ENCODE assay signal across 19 cellular contexts in genomic region chr4:16818005-16818404, GRCh38.
"Had no signal": no experiment of that assay in that cellular context is flagged by ENCODE, and none has a peak within 500 bp of the region (broad histone marks: within the 10 kb centered on the region; RNA-seq: fewer than 3 reads in every experiment).

No MANE protein-coding gene starts in this region.

- H3K36me3 Mint-ChIP-seq: activated naive CD4-positive, alpha-beta T cell treated with anti-CD3 and anti-CD28 coated beads, Interleukin-2, amount 50 U/mL, for 24 hours; memory B cell; naive thymus-derived CD8-positive, alpha-beta T cell had no signal

- H3K27ac ChIP-seq: ascending aorta, esophagus squamous epithelium, neutrophil, suprapubic skin, transverse colon, VCaP had no signal

- H3K79me2 ChIP-seq: parathyroid adenoma had no signal

- H3K9ac ChIP-seq: parathyroid adenoma had no signal

- H3K4me3 Mint-ChIP-seq: activated naive CD4-positive, alpha-beta T cell treated with anti-CD3 and anti-CD28 coated beads, Interleukin-2, amount 50 U/mL, for 24 hours; immature natural killer cell; memory B cell; naive thymus-derived CD8-positive, alpha-beta T cell; stimulated activated naive CD8-positive, alpha-beta T cell treated with anti-CD3 and anti-CD28 coated beads, Interleukin-15, Interleukin-2, amounts not matched to agents 100 ng/mL and 50 ng/mL, for 24 hours; T-helper 17 cell had no signal

- H3K4me1 ChIP-seq: ascending aorta, breast epithelium, esophagus squamous epithelium, parathyroid adenoma, suprapubic skin, transverse colon had no signal

- H3K27ac Mint-ChIP-seq: activated naive CD4-positive, alpha-beta T cell treated with anti-CD3 and anti-CD28 coated beads, Interleukin-2, amount 50 U/mL, for 24 hours; immature natural killer cell; memory B cell; naive thymus-derived CD8-positive, alpha-beta T cell; stimulated activated naive CD8-positive, alpha-beta T cell treated with anti-CD3 and anti-CD28 coated beads, Interleukin-15, Interleukin-2, amounts not matched to agents 100 ng/mL and 50 ng/mL, for 24 hours; T-helper 17 cell had no signal

- H3K36me3 ChIP-seq: ascending aorta, breast epithelium, esophagus squamous epithelium, neutrophil, suprapubic skin, transverse colon had no signal

- H3K9me3 Mint-ChIP-seq: activated naive CD4-positive, alpha-beta T cell treated with anti-CD3 and anti-CD28 coated beads, Interleukin-2, amount 50 U/mL, for 24 hours; immature natural killer cell; naive thymus-derived CD8-positive, alpha-beta T cell; stimulated activated naive CD8-positive, alpha-beta T cell treated with anti-CD3 and anti-CD28 coated beads, Interleukin-15, Interleukin-2, amounts not matched to agents 100 ng/mL and 50 ng/mL, for 24 hours had no signal

- H3K4me1 Mint-ChIP-seq: activated naive CD4-positive, alpha-beta T cell treated with anti-CD3 and anti-CD28 coated beads, Interleukin-2, amount 50 U/mL, for 24 hours; immature natural killer cell; memory B cell; naive thymus-derived CD8-positive, alpha-beta T cell; T-helper 17 cell had no signal

- H2AFZ ChIP-seq: parathyroid adenoma had no signal

- H3K4me3 ChIP-seq: ascending aorta, breast epithelium, esophagus squamous epithelium, suprapubic skin, transverse colon had no signal

- DNase-seq: activated CD4-positive, alpha-beta T cell treated with anti-CD3 and anti-CD28 coated beads, Interleukin-2, amount 50 U/mL, for 48 hours; activated gamma-delta T cell; effector CD4-positive, alpha-beta T cell; esophagus squamous epithelium; immature natural killer cell; left ventricle myocardium superior; naive thymus-derived CD8-positive, alpha-beta T cell; stimulated activated CD4-positive, alpha-beta T cell treated with anti-CD3 and anti-CD28 coated beads, Interleukin-2, amount 100 ng/mL, for 24 hours; T-helper 17 cell; transverse colon had no signal

- H3K27me3 ChIP-seq: ascending aorta, breast epithelium, esophagus squamous epithelium, neutrophil, suprapubic skin, transverse colon had no signal

- ATAC-seq: left ventricle myocardium superior; naive thymus-derived CD8-positive, alpha-beta T cell; T-helper 17 cell had no signal

- H3K9me3 ChIP-seq: ascending aorta, breast epithelium, esophagus squamous epithelium, neutrophil, suprapubic skin, transverse colon had no signal

- H3K27me3 Mint-ChIP-seq: memory B cell, T-helper 17 cell had no signal
